ENCODE assay signal across 1 cellular context in genomic region chr17:81470944-81471803, GRCh38.
TF ChIP-seq lines count a peak whose summit lies in the region.

No MANE protein-coding gene starts in this region.

TF ChIP-seq in HCT116, 20 proteins besides CTCF, POLR2A, EP300 and RAD21 (continued from another document):
- no peak for TF ChIP-seq REST (IDR thresholded peaks at IDR 0.05; ENCODE audit: low read depth)
